8 cellular contexts compared by ENCODE assay signal in the genomic region with DNA sequence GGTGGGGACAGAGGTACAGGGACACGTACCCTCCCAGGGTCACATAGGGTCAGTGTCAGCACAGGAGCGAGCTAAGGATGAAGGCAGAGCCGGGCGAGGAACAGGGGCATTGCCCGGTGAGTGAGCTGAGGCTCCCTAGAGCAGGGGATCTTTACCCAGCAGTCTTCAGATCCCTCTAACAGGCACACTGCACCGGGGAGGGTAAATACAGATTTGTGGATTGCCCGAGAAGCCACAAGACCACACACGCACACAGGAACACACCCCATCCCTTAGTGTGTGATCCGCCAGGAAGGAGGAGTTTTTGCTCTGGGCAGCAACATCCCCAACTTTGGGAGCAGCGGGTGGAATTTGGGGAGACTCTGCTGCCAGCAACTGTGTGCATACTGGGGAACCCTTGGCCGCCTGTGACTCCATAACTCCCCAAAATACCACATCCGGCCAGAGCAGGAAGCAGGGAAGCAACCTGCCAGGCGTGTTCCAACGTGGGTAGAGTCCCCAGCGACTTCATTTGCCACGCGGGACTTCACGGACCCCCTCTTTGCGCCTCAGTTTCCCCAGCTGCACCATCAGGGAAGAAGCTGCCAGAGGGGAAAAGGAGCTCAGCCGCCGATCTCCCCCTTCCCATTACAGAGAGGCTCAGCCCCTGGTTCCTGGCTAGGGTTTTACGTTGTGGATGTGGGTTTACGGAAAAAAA. TPM values are rescaled to one million over a fixed set of nuclear protein-coding genes. Genes with fewer than 3 reads are reported as not detected.
DNase-seq lines count a peak whose midpoint lies in the region; ATAC-seq and TF ChIP-seq lines count a peak whose summit lies in the region.

No MANE protein-coding gene starts in this region.

- H3K36me3 ChIP-seq in GM23248 (ENCODE audit: low read depth), result no peaks in the 10 kb centered on the region
- H3K36me3 ChIP-seq in SJSA1, result no peaks in the 10 kb centered on the region
- no peaks in the 10 kb centered on the region for H3K36me3 ChIP-seq in lower lobe of right lung

- 8% methylated on average over 20 to 23 of the region's 23 CpGs for WGBS in GM23248 (ENCODE audit: low coverage in 1 of 2, low lambda C conversion rate in 2 of 2, missing lambda C conversion rate in 2 of 2), 2 experiments

- H3K27me3 ChIP-seq in GM23248 (replicated peaks; ENCODE audit: insufficient read depth), result no peaks in the 10 kb centered on the region
- no peaks in the 10 kb centered on the region for H3K27me3 ChIP-seq in SJSA1 (replicated peaks)
- no peaks in the 10 kb centered on the region for H3K27me3 ChIP-seq in lower lobe of right lung (ENCODE audit: low read depth)

- H3K4me3 ChIP-seq in AG09309 (ENCODE audit: control insufficient read depth, low read depth, low read length), result peak overlapping the region; percentile 55
- peak overlapping the region; percentile 78 for H3K4me3 ChIP-seq in GM23248
- H3K4me3 ChIP-seq in SJSA1, result peak overlapping the region; percentile 36
- H3K4me3 ChIP-seq in lower lobe of right lung, result peak overlapping the region; percentile 67

- H3K4me1 ChIP-seq in GM23248 (ENCODE audit: insufficient read depth) (peaks cover 6% of the 10 kb centered on the region), SJSA1 (replicated peaks) (peaks cover 56% of the 10 kb centered on the region), lower lobe of right lung (peaks cover 18% of the 10 kb centered on the region)

- no peaks in the 10 kb centered on the region for H3K9me2 ChIP-seq in GM23248 (ENCODE audit: insufficient read depth)

- H3K27ac ChIP-seq in GM23248 (peak overlapping the region; percentile 37), SJSA1 (peak overlapping the region; percentile 64), lower lobe of right lung (peak overlapping the region; percentile 90)

- DNase-seq in AG09309 (ENCODE audit: low read depth) (no peak), GM23248 (peak; percentile 59), SJSA1 (ENCODE audit: low read depth in 1 of 2, low spot score in 2 of 2) (peak; percentile 90), lower lobe of right lung (peak; percentile 60), stromal cell of bone marrow (ENCODE audit: low read depth) (peak; percentile 13), HEK293T (ENCODE audit: extremely low spot score) (no peak)
- DNase-seq in central memory CD4-positive, alpha-beta T cell, result peak; percentile 41

- H3K9me3 ChIP-seq in GM23248 (ENCODE audit: low read depth) (no peaks in the 10 kb centered on the region), SJSA1 (replicated peaks) (no peaks in the 10 kb centered on the region), lower lobe of right lung (no peaks in the 10 kb centered on the region)

- no peaks in the 10 kb centered on the region for H3K79me2 ChIP-seq in GM23248 (ENCODE audit: insufficient read depth)

- peak; percentile 4 to 9 for ATAC-seq in lower lobe of right lung
- no peak for ATAC-seq in HG02981 (IDR thresholded peaks at IDR 0.05; ENCODE audit: unreplicated experiment)

- POLR2A ChIA-PET in HEK293T (lab: Yijun Ruan, JAX), result interaction anchor here (1.0 to 3.0 kb wide), 16 partner anchors 10 to 84 kb away, joined by 3 to 19 read pairs (median 6); partner anchors contain the start of gene TLE6

- 0 out of 2 replicates have a peak, but pooled peaks cover 4% of the 10 kb centered on the region for H3F3A ChIP-seq in GM23248 (ENCODE audit: insufficient read depth)

- CTCF ChIA-PET in HEK293T (lab: Yijun Ruan, JAX), result interaction anchor here (0.8 to 1.7 kb wide), 6 partner anchors 25 to 241 kb away, joined by 3 to 13 read pairs (median 4); no protein-coding TSS in a partner anchor

- peak overlapping the region; percentile 78 for H3K9ac ChIP-seq in GM23248

- H3K4me2 ChIP-seq in GM23248 (ENCODE audit: unreplicated experiment), result peak overlapping the region; percentile 84

- intact Hi-C loops in lower lobe of right lung (cut with DNase I), result no loop called here

- peak overlapping the region; percentile 98 for H2AFZ ChIP-seq in GM23248

- in situ Hi-C loops in GM23248 (cut with MboI), result no loop called here

- H4K20me1 ChIP-seq in GM23248 (ENCODE audit: insufficient read depth), result no peaks in the 10 kb centered on the region

- TF ChIP-seq CTCF in AG09309 (IDR thresholded peaks at IDR 0.05; ENCODE audit: control insufficient read depth, insufficient read depth, low read depth, low read length, missing control alignments), result no peak
- no peak for TF ChIP-seq CTCF in lower lobe of right lung (IDR thresholded peaks at IDR 0.05)

TF ChIP-seq in HEK293T, 16 proteins besides CTCF, POLR2A, EP300 and RAD21:
- no peak for TF ChIP-seq NFRKB (IDR thresholded peaks at IDR 0.05)
- TF ChIP-seq LEF1 (IDR thresholded peaks at IDR 0.05; ENCODE audit: borderline replicate concordance), result no peak
- no peak for TF ChIP-seq ZNF384 (IDR thresholded peaks at IDR 0.05)
- TF ChIP-seq L3MBTL2 (conservative IDR thresholded peaks at IDR 0.05), result no peak
- no peak for TF ChIP-seq PKNOX1 (IDR thresholded peaks at IDR 0.05)
- no peak for TF ChIP-seq ELF4 (IDR thresholded peaks at IDR 0.05)
- no peak for TF ChIP-seq TARDBP (IDR thresholded peaks at IDR 0.05)
- TF ChIP-seq BHLHE40 (IDR thresholded peaks at IDR 0.05; ENCODE audit: borderline replicate concordance), result no peak
- no peak for TF ChIP-seq SUZ12 (IDR thresholded peaks at IDR 0.05)
- no peak for TF ChIP-seq FOXK2 (IDR thresholded peaks at IDR 0.05)
- no peak for TF ChIP-seq SP1 (IDR thresholded peaks at IDR 0.05)
- TF ChIP-seq ARNT (IDR thresholded peaks at IDR 0.05), result no peak
- no peak for TF ChIP-seq CTBP1 (IDR thresholded peaks at IDR 0.05; ENCODE audit: borderline replicate concordance)
- TF ChIP-seq FOXA1 (IDR thresholded peaks at IDR 0.05), result no peak
- TF ChIP-seq HDGF (IDR thresholded peaks at IDR 0.05; ENCODE audit: borderline replicate concordance), result no peak
- TF ChIP-seq FOXM1 (IDR thresholded peaks at IDR 0.05; ENCODE audit: borderline replicate concordance), result no peak

RNA-seq across cellular contexts. Expression of gene TLE2, which starts 5.9 kb away (rescaled TPM):
- total RNA-seq in GM23248 (2014; rRNA removed; shearing (Covaris generic)), result 4.3 and 10.1 TPM in 2 replicates
- 2.9 and 3.6 TPM in 2 replicates for polyA plus RNA-seq in GM23248 (2016; fragmentation: Nextera tagmentation; extraction: Ambion mirVana)
- 19.2 and 19.9 TPM in 2 replicates for total RNA-seq in SJSA1 (2014; rRNA removed; shearing (Covaris generic))
- total RNA-seq in lower lobe of right lung, result 42.7 TPM

RNA-seq across cellular contexts. Expression of gene TLE5, which starts 27.3 kb away (rescaled TPM):
- 254 and 337 TPM in 2 replicates for total RNA-seq in GM23248 (2014; rRNA removed; shearing (Covaris generic))
- polyA plus RNA-seq in GM23248 (2016; fragmentation: Nextera tagmentation; extraction: Ambion mirVana), result 133 and 157 TPM in 2 replicates
- total RNA-seq in SJSA1 (2014; rRNA removed; shearing (Covaris generic)), result 530 and 694 TPM in 2 replicates
- 413 TPM for total RNA-seq in lower lobe of right lung

RNA-seq across cellular contexts. Expression of gene TLE6, which starts 57.6 kb away (rescaled TPM):
- total RNA-seq in GM23248 (2014; rRNA removed; shearing (Covaris generic)), result 0.13 and 0.65 TPM in 2 replicates
- polyA plus RNA-seq in GM23248 (2016; fragmentation: Nextera tagmentation; extraction: Ambion mirVana), result 0.21 and 0.68 TPM in 2 replicates
- 2.0 and 7.2 TPM in 2 replicates for total RNA-seq in SJSA1 (2014; rRNA removed; shearing (Covaris generic))
- total RNA-seq in lower lobe of right lung, result 4.2 TPM

RNA-seq across cellular contexts. Expression of gene GNA11, which starts 59.2 kb away (rescaled TPM):
- 69.9 and 99.3 TPM in 2 replicates for total RNA-seq in GM23248 (2014; rRNA removed; shearing (Covaris generic))
- 14.2 and 15.0 TPM in 2 replicates for polyA plus RNA-seq in GM23248 (2016; fragmentation: Nextera tagmentation; extraction: Ambion mirVana)
- 100 and 135 TPM in 2 replicates for total RNA-seq in SJSA1 (2014; rRNA removed; shearing (Covaris generic))
- total RNA-seq in lower lobe of right lung, result 60.6 TPM

Comparison
In these comparisons a context has a peak if more than half of its experiments do, and no peak if none do; other contexts are left out.
1. DNase-seq: peak in GM23248 (single experiment), SJSA1 (2 of 2), central memory CD4-positive, alpha-beta T cell (single experiment), lower lobe of right lung (single experiment) and stromal cell of bone marrow (single experiment); none in AG09309 (single experiment) and HEK293T (single experiment).
2. H3K27ac ChIP-seq: peak in every context shown above with its lines; median percentile 90 in lower lobe of right lung; 64 in SJSA1; 37 in GM23248.
3. Peak in every context shown above with its lines, with median percentiles within 50 percentile points of each other: H3K4me3 ChIP-seq.